ENCODE assay signal across 8 cellular contexts in genomic region chr1:36162680-36163079, GRCh38. TPM values are rescaled to one million over a fixed set of nuclear protein-coding genes. Genes with fewer than 3 reads are reported as not detected.
DNase-seq lines count a peak whose midpoint lies in the region; ATAC-seq and TF ChIP-seq lines count a peak whose summit lies in the region.

No MANE protein-coding gene starts in this region.

- no peaks in the 10 kb centered on the region for H3K27me3 ChIP-seq in heart right ventricle
- H3K27me3 ChIP-seq in gastrocnemius medialis: no peaks in the 10 kb centered on the region

- H3K27me3 Mint-ChIP-seq in activated T-helper 17 cell treated with anti-CD3 and anti-CD28 coated beads, Interleukin-2, amount 50 U/mL, for 72 hours: no peaks in the 10 kb centered on the region

- H3K36me3 ChIP-seq in HEK293 (ENCODE audit: control insufficient read depth in 2 of 2, insufficient read depth in 1 of 2, low read length in 2 of 2) (peaks cover 0 to 68% of the 10 kb centered on the region in 2 experiments; a peak in 2 of 3 replicates), heart right ventricle (peaks cover 0 to 43% (median 0%) of the 10 kb centered on the region in 9 donors), gastrocnemius medialis (no peaks in the 10 kb centered on the region)

- H3K4me1 ChIP-seq in HEK293 (ENCODE audit: control insufficient read depth, insufficient read depth, low read length) (peaks cover 2% of the 10 kb centered on the region), heart right ventricle (peaks cover 29 to 100% (median 94%) of the 10 kb centered on the region in 9 donors), gastrocnemius medialis (peaks cover 88 to 92% of the 10 kb centered on the region in 2 donors)

- CTCF ChIA-PET in HEK293 (lab: Yijun Ruan, JAX): interaction anchor here (2.0 to 3.4 kb wide), 2 partner anchors 13 to 25 kb away, joined by 11 to 28 read pairs; partner anchors contain the start of gene TRAPPC3

- H3K9me3 ChIP-seq in HEK293 (ENCODE audit: control insufficient read depth, insufficient read depth, low read depth, low read length) (no peaks in the 10 kb centered on the region), heart right ventricle (no peaks in the 10 kb centered on the region), gastrocnemius medialis (no peaks in the 10 kb centered on the region)

- H3K27ac ChIP-seq in HEK293 (ENCODE audit: extremely low read depth, low read depth, low read length): no peak overlapping the region
- peak overlapping the region; percentile 83 to 100 (median 98) for H3K27ac ChIP-seq in heart right ventricle
- peak overlapping the region; percentile 96 to 100 (median 99) for H3K27ac ChIP-seq in gastrocnemius medialis

- H3K4me1 Mint-ChIP-seq in activated T-helper 17 cell treated with anti-CD3 and anti-CD28 coated beads, Interleukin-2, amount 50 U/mL, for 72 hours: peaks cover 45% of the 10 kb centered on the region

- peaks cover 71% of the 10 kb centered on the region for H3K36me3 Mint-ChIP-seq in activated T-helper 17 cell treated with anti-CD3 and anti-CD28 coated beads, Interleukin-2, amount 50 U/mL, for 72 hours (ENCODE audit: low read depth)

- in situ Hi-C loops in gastrocnemius medialis (cut with MboI; ENCODE audit: low sequenced_read_pairs in 4 of 4): no loop called here

- no peak for DNase-seq in heart right ventricle
- no peak for DNase-seq in gastrocnemius medialis
- DNase-seq in cerebellar nuclear complex (lab: John Stamatoyannopoulos, UW): no peak
- no peak for DNase-seq in NCI-H82 treated with DMSO at 0.1 percent for 48 hours (lab: John Stamatoyannopoulos, UW; ENCODE audit: unreplicated experiment)

- no peak for ATAC-seq in activated T-helper 17 cell treated with anti-CD3 and anti-CD28 coated beads, Interleukin-2, amount 50 U/mL, for 72 hours (replicated peaks)
- ATAC-seq in heart right ventricle: peak in 5 of 8 donors; percentile 6 to 55 (median 12)
- ATAC-seq in gastrocnemius medialis: no peak
- no peak for ATAC-seq in GM21381 (IDR thresholded peaks at IDR 0.05; ENCODE audit: unreplicated experiment)
- ATAC-seq in HG03097 (IDR thresholded peaks at IDR 0.05; ENCODE audit: low FRiP score, unreplicated experiment): no peak

- no peak overlapping the region for H3K4me3 ChIP-seq in HEK293 (ENCODE audit: low read depth, low read length)
- H3K4me3 ChIP-seq in heart right ventricle: no peak overlapping the region
- H3K4me3 ChIP-seq in gastrocnemius medialis: no peak overlapping the region

- intact Hi-C loops in heart right ventricle (cut with DNase I): loop anchor here in 1 of 10 donors (5.0 kb wide), 1 partner anchor 60 kb away; the partner anchor contains the start of gene THRAP3
- intact Hi-C loops in gastrocnemius medialis (cut with DNase I; ENCODE audit: low total_unique reads): no loop called here

- H3K9me3 Mint-ChIP-seq in activated T-helper 17 cell treated with anti-CD3 and anti-CD28 coated beads, Interleukin-2, amount 50 U/mL, for 72 hours: no peaks in the 10 kb centered on the region

- peak overlapping the region; percentile 98 for H3K27ac Mint-ChIP-seq in activated T-helper 17 cell treated with anti-CD3 and anti-CD28 coated beads, Interleukin-2, amount 50 U/mL, for 72 hours

- peak overlapping the region; percentile 95 for H3K4me3 Mint-ChIP-seq in activated T-helper 17 cell treated with anti-CD3 and anti-CD28 coated beads, Interleukin-2, amount 50 U/mL, for 72 hours

- 42 to 43% methylated on average over 1 of the region's 1 CpG for WGBS in heart right ventricle, 2 donors

- TF ChIP-seq CTCF in HEK293 (tag by site-specific recombination; IDR thresholded peaks at IDR 0.05): no peak
- TF ChIP-seq CTCF in heart right ventricle (IDR thresholded peaks at IDR 0.05): no peak
- no peak for TF ChIP-seq CTCF in gastrocnemius medialis (IDR thresholded peaks at IDR 0.05 in 4 of 5, conservative IDR thresholded peaks at IDR 0.05 in 1 of 5)

- POLR2A ChIA-PET in HEK293 (lab: Yijun Ruan, JAX): interaction anchor here (1.4 to 1.7 kb wide), 2 partner anchors 13 to 123 kb away, joined by 3 to 6 read pairs; partner anchors contain the start of gene TRAPPC3

- TF ChIP-seq POLR2A in gastrocnemius medialis (IDR thresholded peaks at IDR 0.05): no peak

TF ChIP-seq in HEK293, 187 proteins besides CTCF, POLR2A, EP300 and RAD21:
- peak; percentile 62 for TF ChIP-seq EGR2 (tag by site-specific recombination; IDR thresholded peaks at IDR 0.05; ENCODE audit: low read depth)
- TF ChIP-seq ZNF423 (tag by site-specific recombination; IDR thresholded peaks at IDR 0.05): no peak
- no peak for TF ChIP-seq ZNF302 (tag by site-specific recombination; IDR thresholded peaks at IDR 0.05; ENCODE audit: low read depth)
- TF ChIP-seq ZNF701 (tag by site-specific recombination; IDR thresholded peaks at IDR 0.05): no peak
- TF ChIP-seq ZNF133 (tag by site-specific recombination; IDR thresholded peaks at IDR 0.05): no peak
- peak; percentile 39; the same call in 1 of the 2 replicates for TF ChIP-seq ZFHX2 (tag by site-specific recombination; conservative IDR thresholded peaks at IDR 0.05)
TF ChIP-seq in HEK293: peak in this region for 2.

RNA-seq across cellular contexts. Expression of gene MAP7D1, which starts 6.7 kb away (rescaled TPM):
- 100 to 1,000 TPM in 1 of 2 donors, 10 to 100 TPM in 1; 97.9 to 164 TPM for total RNA-seq in activated T-helper 17 cell treated with anti-CD3 and anti-CD28 coated beads, Interleukin-2, amount 50 U/mL, for 72 hours
- total RNA-seq in heart right ventricle (100 to 1,000 TPM; 277 to 364 (median 325) TPM), gastrocnemius medialis (100 to 1,000 TPM; 376 to 967 (median 474) TPM)
- 100 to 1,000 TPM; 176 to 225 TPM for polyA plus RNA-seq in heart right ventricle

RNA-seq across cellular contexts. Expression of gene TRAPPC3, which starts 13.4 kb away (rescaled TPM):
- total RNA-seq in activated T-helper 17 cell treated with anti-CD3 and anti-CD28 coated beads, Interleukin-2, amount 50 U/mL, for 72 hours: 10 to 100 TPM; 47.8 to 72.6 TPM
- 10 to 100 TPM; 41.6 to 62.6 (median 48.4) TPM for total RNA-seq in heart right ventricle
- polyA plus RNA-seq in heart right ventricle: 10 to 100 TPM; 33.6 to 73.8 TPM
- total RNA-seq in gastrocnemius medialis: 10 to 100 TPM; 57.5 to 72.4 (median 63.5) TPM

RNA-seq across cellular contexts. Expression of gene COL8A2, which starts 37.7 kb away (rescaled TPM):
- under 1 TPM in 1 of 2 donors, not detected in 1; 0.08 TPM for total RNA-seq in activated T-helper 17 cell treated with anti-CD3 and anti-CD28 coated beads, Interleukin-2, amount 50 U/mL, for 72 hours
- 1 to 10 TPM in 3 of 10 donors, under 1 TPM in 7; 0.53 to 2.0 (median 0.73) TPM for total RNA-seq in heart right ventricle
- under 1 TPM; 0.58 to 0.80 TPM for polyA plus RNA-seq in heart right ventricle
- 1 to 10 TPM in 1 of 4 donors, under 1 TPM in 3; 0.61 to 1.6 (median 0.81) TPM for total RNA-seq in gastrocnemius medialis

Comparison
In these comparisons a context has a peak if more than half of its experiments do, and no peak if none do; other contexts are left out.
1. ATAC-seq: peak in heart right ventricle (5 of 8); none in activated T-helper 17 cell treated with anti-CD3 and anti-CD28 coated beads, Interleukin-2, amount 50 U/mL, for 72 hours (single experiment), gastrocnemius medialis (0 of 2), GM21381 (single experiment) and HG03097 (single experiment).